ENCODE assay signal across 23 cellular contexts in genomic region chr18:7645756-7646155, GRCh38.
DNase-seq lines count a peak whose midpoint lies in the region; ATAC-seq, FAIRE-seq and TF ChIP-seq lines count a peak whose summit lies in the region.
"Had no signal": no experiment of that assay in that cellular context is flagged by ENCODE, and none has a peak within 500 bp of the region (broad histone marks: within the 10 kb centered on the region; RNA-seq: fewer than 3 reads in every experiment).

No MANE protein-coding gene starts in this region.

- no peak overlapping the region for H2BK5ac ChIP-seq in mesenchymal stem cell (ENCODE audit: low read depth, low read length, poor library complexity, severe bottlenecking)

- ATAC-seq in heart right ventricle (peak in 5 of 8 donors; percentile 15 to 51 (median 35)), GM19467 (IDR thresholded peaks at IDR 0.05; ENCODE audit: unreplicated experiment) (no peak)
- ATAC-seq: activated T-cell treated with anti-CD3 and anti-CD28 coated beads, Interleukin-2, amount 50 U/mL, for 72 hours; GM12878; stimulated activated naive CD8-positive, alpha-beta T cell treated with anti-CD3 and anti-CD28 coated beads, Interleukin-15, Interleukin-2, amounts not matched to agents 100 U/mL and 50 U/mL, for 24 hours; upper lobe of right lung had no signal

- TF ChIP-seq CTCF in heart right ventricle (IDR thresholded peaks at IDR 0.05), result no peak

- no peak overlapping the region for H4K8ac ChIP-seq in mesenchymal stem cell (ENCODE audit: low read length)

- H2BK120ac ChIP-seq in mesenchymal stem cell (ENCODE audit: low read depth, low read length), result no peak overlapping the region

- no peak overlapping the region for H2AK5ac ChIP-seq in mesenchymal stem cell (ENCODE audit: low read length, severe bottlenecking)

- H3K4me3 ChIP-seq in heart right ventricle, result no peak overlapping the region
- no peak overlapping the region for H3K4me3 ChIP-seq in mesenchymal stem cell (ENCODE audit: insufficient read depth in 1 of 2, low read depth in 1 of 2, low read length in 2 of 2)
- H3K4me3 ChIP-seq: GM12878, sigmoid colon, SJSA1, upper lobe of right lung had no signal

- no peak overlapping the region for H3K9ac ChIP-seq in mesenchymal stem cell (ENCODE audit: low read length)

- H4K91ac ChIP-seq in mesenchymal stem cell (ENCODE audit: low read length), result no peak overlapping the region

- H3K18ac ChIP-seq in mesenchymal stem cell (ENCODE audit: low read depth in 1 of 2, low read length in 2 of 2), result no peak overlapping the region

- peak in 1 of 2 donors; percentile 20 for DNase-seq in heart right ventricle
- DNase-seq in cardiac septum (ENCODE audit: low spot score), result no peak
- peak; percentile 46 for DNase-seq in NCI-H2196 treated with DMSO at 0.1 percent for 48 hours (lab: John Stamatoyannopoulos, UW; ENCODE audit: unreplicated experiment)
- peak; percentile 28 for DNase-seq in dermis blood vessel endothelial cell
- DNase-seq in urothelium cell line (ENCODE audit: low spot score), result peak; percentile 40
- no peak for DNase-seq in mesenchymal stem cell
- DNase-seq in effector CD4-positive, alpha-beta T cell, result no peak
- DNase-seq: activated B cell treated with CpG ODN at 0.5 μM for 24 hours; activated T-cell treated with anti-CD3 and anti-CD28 coated beads, Interleukin-2, amount 50 U/mL, for 72 hours; foreskin melanocyte; KBM-7; kidney glomerular epithelial cell; NCI-H1417 treated with DMSO at 0.1 percent for 48 hours; NCI-H524; nucleus accumbens; sigmoid colon; stimulated activated CD4-positive, alpha-beta T cell treated with anti-CD3 and anti-CD28 coated beads, Interleukin-1b, Interleukin-23, amount 100 ng/mL, for 48 hours; stimulated activated naive CD8-positive, alpha-beta T cell treated with anti-CD3 and anti-CD28 coated beads, Interleukin-15, Interleukin-2, amounts not matched to agents 100 U/mL and 50 U/mL, for 24 hours; upper lobe of right lung had no signal

- intact Hi-C loops in heart right ventricle (cut with DNase I), result no loop called here
- intact Hi-C loops in cardiac septum (cut with DNase I), result no loop called here

- H2BK12ac ChIP-seq in mesenchymal stem cell (ENCODE audit: low read length in 2 of 2), result no peak overlapping the region

- no peaks in the 10 kb centered on the region for H3K36me3 ChIP-seq in heart right ventricle
- H3K36me3 ChIP-seq in mesenchymal stem cell (ENCODE audit: control insufficient read depth in 1 of 2, insufficient read depth in 2 of 2, low read depth in 1 of 2, low read length in 2 of 2), result no peaks in the 10 kb centered on the region
- H3K36me3 ChIP-seq: sigmoid colon, SJSA1, upper lobe of right lung had no signal

- H3K14ac ChIP-seq in mesenchymal stem cell (ENCODE audit: low read length in 2 of 2), result no peak overlapping the region

- H3K4me1 ChIP-seq in heart right ventricle, result peaks cover 0 to 76% (median 54%) of the 10 kb centered on the region in 9 donors
- peaks cover 2% of the 10 kb centered on the region for H3K4me1 ChIP-seq in mesenchymal stem cell (ENCODE audit: control insufficient read depth, insufficient read depth, low read depth, low read length)
- H3K4me1 ChIP-seq: SJSA1, upper lobe of right lung had no signal

- peaks cover 24% of the 10 kb centered on the region for H3K79me1 ChIP-seq in mesenchymal stem cell (replicated peaks; ENCODE audit: low read length, poor library complexity, severe bottlenecking)

- FAIRE-seq in urothelium cell line (lab: Jason Lieb, UNC), result no peak
- FAIRE-seq: GM12878 had no signal

- H3K4ac ChIP-seq in mesenchymal stem cell (ENCODE audit: low read depth in 1 of 2, low read length in 2 of 2), result no peak overlapping the region

- H2AFZ ChIP-seq in mesenchymal stem cell (ENCODE audit: low read depth, low read length), result no peak overlapping the region

- no peak overlapping the region for H3K23ac ChIP-seq in mesenchymal stem cell (ENCODE audit: low read length in 2 of 2)

- no peak overlapping the region for H3K4me2 ChIP-seq in mesenchymal stem cell (ENCODE audit: low read length, poor library complexity, severe bottlenecking)

- H2BK15ac ChIP-seq in mesenchymal stem cell (ENCODE audit: low read depth, poor library complexity, severe bottlenecking), result no peak overlapping the region

- H3K27me3 ChIP-seq in heart right ventricle (no peaks in the 10 kb centered on the region), mesenchymal stem cell (ENCODE audit: control insufficient read depth in 1 of 2, insufficient read depth in 1 of 2, low read length in 2 of 2) (no peaks in the 10 kb centered on the region)
- H3K27me3 ChIP-seq: sigmoid colon, SJSA1, upper lobe of right lung had no signal

- H3K9me3 ChIP-seq in heart right ventricle (peaks cover 0 to 17% (median 5%) of the 10 kb centered on the region in 11 donors), mesenchymal stem cell (ENCODE audit: control insufficient read depth, low read length) (no peaks in the 10 kb centered on the region)
- H3K9me3 ChIP-seq: sigmoid colon, upper lobe of right lung had no signal

- 73 to 87% methylated on average over 1 of the region's 1 CpG for WGBS in heart right ventricle, 2 donors
- 87% methylated on average over 1 of the region's 1 CpG for whole genome bisulfite sequencing in mesenchymal stem cell

- H3K27ac ChIP-seq in heart right ventricle, result peak overlapping the region in 1 of 10 donors; percentile 37
- H3K27ac ChIP-seq in mesenchymal stem cell (ENCODE audit: low read length, poor library complexity, severe bottlenecking), result no peak overlapping the region
- H3K27ac ChIP-seq: epithelial cell of prostate, sigmoid colon, SJSA1, upper lobe of right lung had no signal

Comparison
In these comparisons a context has a peak if more than half of its experiments do, and no peak if none do; other contexts are left out.
1. DNase-seq: peak in NCI-H2196 treated with DMSO at 0.1 percent for 48 hours (single experiment), dermis blood vessel endothelial cell (single experiment) and urothelium cell line (single experiment); none in cardiac septum (single experiment), mesenchymal stem cell (single experiment) and effector CD4-positive, alpha-beta T cell (single experiment).